In genomic region chr15:91939432-91939831, GRCh38 we compare ENCODE assay signal across 24 cellular contexts.
DNase-seq lines count a peak whose midpoint lies in the region; ATAC-seq and TF ChIP-seq lines count a peak whose summit lies in the region.
"Had no signal": no experiment of that assay in that cellular context is flagged by ENCODE, and none has a peak within 500 bp of the region (broad histone marks: within the 10 kb centered on the region; RNA-seq: fewer than 3 reads in every experiment).

No MANE protein-coding gene starts in this region.

- no TSS peak for BruUV-seq in Calu3 (replicated peaks; lab: Mats Ljungman, UMichigan)

- CTCF ChIA-PET in Calu3 (lab: Charles Lee), result no interaction called here
- CTCF ChIA-PET in CD8-positive, alpha-beta memory T cell (lab: Charles Lee), result interaction anchor here (1.0 to 1.5 kb wide), 4 partner anchors 10 to 233 kb away, joined by 3 to 8 read pairs (median 6); partner anchors contain the start of gene SLCO3A1

- TF ChIP-seq CTCF in Calu3 (IDR thresholded peaks at IDR 0.05; ENCODE audit: unreplicated experiment) (no peak), body of pancreas (IDR thresholded peaks at IDR 0.05) (no peak), parathyroid adenoma (IDR thresholded peaks at IDR 0.05) (no peak)

- no peaks in the 10 kb centered on the region for H3K9me3 Mint-ChIP-seq in Calu3 (ENCODE audit: low read depth, unreplicated experiment)
- H3K9me3 Mint-ChIP-seq in CD8-positive, alpha-beta memory T cell, result peaks cover 0 to 3% (median 0%) of the 10 kb centered on the region in 5 donors
- H3K9me3 Mint-ChIP-seq: activated T-cell treated with anti-CD3 and anti-CD28 coated beads, Interleukin-2, amount 50 U/mL, for 24 hours had no signal

- H3K9me3 ChIP-seq in body of pancreas (no peaks in the 10 kb centered on the region), parathyroid adenoma (ENCODE audit: control insufficient read depth, low read length) (no peaks in the 10 kb centered on the region)
- no peaks in the 10 kb centered on the region for H3K9me3 ChIP-seq in CD8-positive, alpha-beta memory T cell (ENCODE audit: low read length)
- H3K9me3 ChIP-seq: psoas muscle, stomach, tibial nerve had no signal

- ATAC-seq in body of pancreas, result no peak
- peak; percentile 71 to 87 for ATAC-seq in left cardiac atrium
- ATAC-seq in HG02610 (IDR thresholded peaks at IDR 0.05; ENCODE audit: unreplicated experiment), result no peak
- ATAC-seq: psoas muscle had no signal

- H3K36me3 Mint-ChIP-seq in Calu3 (ENCODE audit: insufficient read depth, unreplicated experiment), result peaks cover 41% of the 10 kb centered on the region
- no peaks in the 10 kb centered on the region for H3K36me3 Mint-ChIP-seq in CD8-positive, alpha-beta memory T cell

- no peaks in the 10 kb centered on the region for H3K36me3 ChIP-seq in body of pancreas (replicated peaks in 1 of 2; ENCODE audit: insufficient read depth in 1 of 2, low read depth in 2 of 2)
- H3K36me3 ChIP-seq in parathyroid adenoma (ENCODE audit: control insufficient read depth, insufficient read depth, low read length), result no peaks in the 10 kb centered on the region
- H3K36me3 ChIP-seq in CD8-positive, alpha-beta memory T cell (ENCODE audit: insufficient read depth, low read length), result no peaks in the 10 kb centered on the region
- H3K36me3 ChIP-seq: stomach, tibial nerve had no signal

- peaks cover 63% of the 10 kb centered on the region for H3K4me1 Mint-ChIP-seq in Calu3 (ENCODE audit: low read depth, unreplicated experiment)
- peaks cover 52 to 86% (median 72%) of the 10 kb centered on the region in 3 donors for H3K4me1 Mint-ChIP-seq in CD8-positive, alpha-beta memory T cell

- H3K79me2 ChIP-seq in parathyroid adenoma, result peaks cover 25% of the 10 kb centered on the region

- H3K4me1 ChIP-seq in body of pancreas (peaks cover 53% of the 10 kb centered on the region), parathyroid adenoma (peaks cover 39% of the 10 kb centered on the region)
- H3K4me1 ChIP-seq in CD8-positive, alpha-beta memory T cell (ENCODE audit: insufficient read depth, low read length), result peaks cover 18% of the 10 kb centered on the region

- no peaks in the 10 kb centered on the region for H3K27me3 Mint-ChIP-seq in Calu3 (ENCODE audit: unreplicated experiment)
- H3K27me3 Mint-ChIP-seq in CD8-positive, alpha-beta memory T cell, result no peaks in the 10 kb centered on the region
- H3K27me3 Mint-ChIP-seq: activated T-cell treated with anti-CD3 and anti-CD28 coated beads, Interleukin-2, amount 50 U/mL, for 24 hours; B cell had no signal

- DNase-seq in Calu3 (no peak), body of pancreas (peak in 1 of 4 donors; percentile 43), left cardiac atrium (peak; percentile 72), MV-4-11 (lab: John Stamatoyannopoulos, UW) (no peak)
- DNase-seq in stimulated activated CD4-positive, alpha-beta T cell treated with anti-CD3 and anti-CD28 coated beads, Interleukin-2, amount 100 ng/mL, for 48 hours, result no peak
- no peak for DNase-seq in CD8-positive, alpha-beta memory T cell
- DNase-seq: activated CD4-positive, alpha-beta T cell treated with anti-CD3 and anti-CD28 coated beads for 4 hours; activated gamma-delta T cell treated with Interleukin-2 at 50 U/mL for 16 hours; activated T-cell treated with anti-CD3 and anti-CD28 coated beads, Interleukin-2, amount 50 U/mL, for 24 hours; COR-L47; effector CD4-positive, alpha-beta T cell; GOT3; NCI-H1436; NCI-H446 treated with DMSO at 0.1 percent for 48 hours; psoas muscle; stimulated activated CD8-positive, alpha-beta memory T cell treated with anti-CD3 and anti-CD28 coated beads, Interleukin-4, amount 100 ng/mL, for 48 hours; stomach; T-helper 9 cell had no signal

- POLR2A ChIA-PET in CD8-positive, alpha-beta memory T cell (lab: Charles Lee), result interaction anchor here (1.1 kb wide), 1 partner anchor 86 kb away, joined by 3 read pairs; the partner anchor contains the start of gene SLCO3A1

- H3K27ac ChIP-seq in body of pancreas (peak overlapping the region in 3 of 4 donors; percentile 80 to 83 (median 80)), parathyroid adenoma (peak overlapping the region; percentile 43)
- H3K27ac ChIP-seq in CD8-positive, alpha-beta memory T cell (ENCODE audit: low read depth, low read length), result no peak overlapping the region
- H3K27ac ChIP-seq: KMS-11, psoas muscle, stomach, tibial nerve, VCaP had no signal

- intact Hi-C loops in Calu3 (cut with micrococcal nuclease; ENCODE audit: unreplicated experiment) (no loop called here), body of pancreas (cut with DNase I) (no loop called here), left cardiac atrium (cut with DNase I) (no loop called here)

- H3K4me3 ChIP-seq in body of pancreas (no peak overlapping the region), parathyroid adenoma (ENCODE audit: low read depth, low read length) (no peak overlapping the region)
- no peak overlapping the region for H3K4me3 ChIP-seq in CD8-positive, alpha-beta memory T cell (ENCODE audit: low read length)
- H3K4me3 ChIP-seq: psoas muscle, stomach, tibial nerve had no signal

- H3K4me2 ChIP-seq in parathyroid adenoma (ENCODE audit: low read length), result no peak overlapping the region
- H3K4me2 ChIP-seq: KMS-11 had no signal

- H3K27me3 ChIP-seq in body of pancreas (no peaks in the 10 kb centered on the region), parathyroid adenoma (ENCODE audit: control insufficient read depth, insufficient read depth, low read length) (no peaks in the 10 kb centered on the region)
- no peaks in the 10 kb centered on the region for H3K27me3 ChIP-seq in CD8-positive, alpha-beta memory T cell (ENCODE audit: insufficient read depth, low read length, poor library complexity, severe bottlenecking)
- H3K27me3 ChIP-seq: stomach, tibial nerve had no signal

- H3K27ac Mint-ChIP-seq in Calu3 (ENCODE audit: unreplicated experiment), result peak overlapping the region; percentile 90
- peak overlapping the region in 1 of 8 donors; percentile 83 for H3K27ac Mint-ChIP-seq in CD8-positive, alpha-beta memory T cell
- H3K27ac Mint-ChIP-seq: B cell had no signal

- no peak overlapping the region for H3K4me3 Mint-ChIP-seq in Calu3 (ENCODE audit: low read depth, unreplicated experiment)
- no peak overlapping the region for H3K4me3 Mint-ChIP-seq in CD8-positive, alpha-beta memory T cell
- H3K4me3 Mint-ChIP-seq: activated T-cell treated with anti-CD3 and anti-CD28 coated beads, Interleukin-2, amount 50 U/mL, for 24 hours; B cell had no signal

- H3K9ac ChIP-seq in parathyroid adenoma, result no peak overlapping the region
- H3K9ac ChIP-seq: KMS-11 had no signal

- 49 to 64% methylated on average over 8 of the region's 8 CpGs for WGBS in body of pancreas, 2 donors

- no peak for TF ChIP-seq POLR2A in body of pancreas (IDR thresholded peaks at IDR 0.05)

- H2AFZ ChIP-seq in parathyroid adenoma, result no peak overlapping the region

Comparison
In these comparisons a context has a peak if more than half of its experiments do, and no peak if none do; other contexts are left out.
1. ATAC-seq: peak in left cardiac atrium (2 of 2); none in body of pancreas (single experiment) and HG02610 (single experiment).